In genomic region chr19:43797118-43797517, GRCh38 we compare ENCODE assay signal across 15 cellular contexts. TPM values are rescaled to one million over a fixed set of nuclear protein-coding genes. Genes with fewer than 3 reads are reported as not detected.
DNase-seq lines count a peak whose midpoint lies in the region; ATAC-seq and TF ChIP-seq lines count a peak whose summit lies in the region.
"Had no signal": no experiment of that assay in that cellular context is flagged by ENCODE, and none has a peak within 500 bp of the region (broad histone marks: within the 10 kb centered on the region; RNA-seq: fewer than 3 reads in every experiment).

No MANE protein-coding gene starts in this region.

- no peak for ATAC-seq in stimulated activated naive B cell treated with anti-CD40 and anti-IgM and Interleukin-4, amounts not matched to agents 10 μg/mL and 1 μg/mL and 100 μg/mL, for 72 hours (replicated peaks)

- H2BK5ac ChIP-seq in mesendoderm (ENCODE audit: low read length): no peak overlapping the region

- POLR2A ChIA-PET in activated CD4-positive, alpha-beta memory T cell treated with anti-CD3 and anti-CD28 coated beads, Interleukin-2, amount 10 ng/mL, durations not matched to agents 7 days and 5 days (lab: Charles Lee): interaction anchor here (2.0 kb wide), 1 partner anchor 42 kb away, joined by 8 read pairs; the partner anchor contains the start of gene SMG9

- TF ChIP-seq POLR2A in thyroid gland (IDR thresholded peaks at IDR 0.05): no peak

- H3K27me3 ChIP-seq in mesendoderm (ENCODE audit: insufficient read depth, low read length, poor library complexity): peaks cover 4% of the 10 kb centered on the region
- H3K27me3 ChIP-seq in thyroid gland: no peaks in the 10 kb centered on the region

- no peak overlapping the region for H3K4ac ChIP-seq in mesendoderm (ENCODE audit: low read depth, low read length)

- H3K4me2 ChIP-seq in mesendoderm (ENCODE audit: low read length): no peak overlapping the region
- H3K4me2 ChIP-seq: SK-N-SH had no signal

- H3K36me3 Mint-ChIP-seq in activated naive CD4-positive, alpha-beta T cell treated with anti-CD3 and anti-CD28 coated beads, Interleukin-2, amount 10 ng/mL, durations not matched to agents 7 days and 5 days: no peaks in the 10 kb centered on the region
- H3K36me3 Mint-ChIP-seq in activated CD4-positive, alpha-beta memory T cell treated with anti-CD3 and anti-CD28 coated beads, Interleukin-2, amount 10 ng/mL, durations not matched to agents 7 days and 5 days (ENCODE audit: low read depth): no peaks in the 10 kb centered on the region
- H3K36me3 Mint-ChIP-seq in stimulated activated naive B cell treated with anti-CD40 and anti-IgM and Interleukin-4, amounts not matched to agents 10 μg/mL and 1 μg/mL and 100 μg/mL, for 72 hours: peaks cover 3 to 4% of the 10 kb centered on the region in 2 donors

- H3K4me3 Mint-ChIP-seq in activated naive CD4-positive, alpha-beta T cell treated with anti-CD3 and anti-CD28 coated beads, Interleukin-2, amount 10 ng/mL, durations not matched to agents 7 days and 5 days: peak overlapping the region; percentile 31
- H3K4me3 Mint-ChIP-seq in activated CD4-positive, alpha-beta memory T cell treated with anti-CD3 and anti-CD28 coated beads, Interleukin-2, amount 10 ng/mL, durations not matched to agents 7 days and 5 days: peak overlapping the region; percentile 22
- H3K4me3 Mint-ChIP-seq in stimulated activated naive B cell treated with anti-CD40 and anti-IgM and Interleukin-4, amounts not matched to agents 10 μg/mL and 1 μg/mL and 100 μg/mL, for 72 hours: peak overlapping the region; percentile 54 to 65

- WGBS in mesendoderm (ENCODE audit: extremely low coverage, insufficient coverage, low lambda C conversion rate): no CpG with 5 or more reads among the region's 6 CpGs
- WGBS in thyroid gland, 2 donors: 42 to 100% methylated on average over 1 to 6 of the region's 6 CpGs

- H2AK5ac ChIP-seq in mesendoderm (ENCODE audit: low read length): no peak overlapping the region

- TF ChIP-seq CTCF in coronary artery (IDR thresholded peaks at IDR 0.05) (no peak), thyroid gland (IDR thresholded peaks at IDR 0.05) (no peak)

- no peak overlapping the region for H2BK120ac ChIP-seq in mesendoderm (ENCODE audit: low read depth, low read length)

- H3K27ac ChIP-seq in mesendoderm (ENCODE audit: low read depth, low read length) (no peak overlapping the region), coronary artery (no peak overlapping the region), thyroid gland (no peak overlapping the region)
- H3K27ac ChIP-seq: adrenal gland, spleen had no signal

- H3K23ac ChIP-seq in mesendoderm (ENCODE audit: low read length): no peak overlapping the region

- H3K27ac Mint-ChIP-seq in activated naive CD4-positive, alpha-beta T cell treated with anti-CD3 and anti-CD28 coated beads, Interleukin-2, amount 10 ng/mL, durations not matched to agents 7 days and 5 days: no peak overlapping the region
- no peak overlapping the region for H3K27ac Mint-ChIP-seq in activated CD4-positive, alpha-beta memory T cell treated with anti-CD3 and anti-CD28 coated beads, Interleukin-2, amount 10 ng/mL, durations not matched to agents 7 days and 5 days
- no peak overlapping the region for H3K27ac Mint-ChIP-seq in stimulated activated naive B cell treated with anti-CD40 and anti-IgM and Interleukin-4, amounts not matched to agents 10 μg/mL and 1 μg/mL and 100 μg/mL, for 72 hours

- H3K4me1 ChIP-seq in mesendoderm (ENCODE audit: control insufficient read depth, low read depth, low read length): no peaks in the 10 kb centered on the region
- H3K4me1 ChIP-seq in thyroid gland: peaks cover 3 to 6% of the 10 kb centered on the region in 2 donors

- H3K79me2 ChIP-seq in mesendoderm (ENCODE audit: control insufficient read depth, insufficient read depth, low read length): no peaks in the 10 kb centered on the region

- no peaks in the 10 kb centered on the region for H3K79me1 ChIP-seq in mesendoderm (ENCODE audit: low read length)

- H4K8ac ChIP-seq in mesendoderm (ENCODE audit: low read depth, low read length): no peak overlapping the region

- no peaks in the 10 kb centered on the region for H3K36me3 ChIP-seq in mesendoderm (ENCODE audit: control insufficient read depth, insufficient read depth, low read length)
- H3K36me3 ChIP-seq in thyroid gland: no peaks in the 10 kb centered on the region
- H3K36me3 ChIP-seq: adrenal gland had no signal

- H3K4me3 ChIP-seq in mesendoderm (ENCODE audit: low read length) (no peak overlapping the region), coronary artery (no peak overlapping the region), thyroid gland (replicated peaks in 1 of 3) (no peak overlapping the region)
- H3K4me3 ChIP-seq: adrenal gland had no signal

- peaks cover 27% of the 10 kb centered on the region for H3K4me1 Mint-ChIP-seq in activated naive CD4-positive, alpha-beta T cell treated with anti-CD3 and anti-CD28 coated beads, Interleukin-2, amount 10 ng/mL, durations not matched to agents 7 days and 5 days
- H3K4me1 Mint-ChIP-seq in activated CD4-positive, alpha-beta memory T cell treated with anti-CD3 and anti-CD28 coated beads, Interleukin-2, amount 10 ng/mL, durations not matched to agents 7 days and 5 days: peaks cover 24% of the 10 kb centered on the region
- peaks cover 14 to 15% of the 10 kb centered on the region in 2 donors for H3K4me1 Mint-ChIP-seq in stimulated activated naive B cell treated with anti-CD40 and anti-IgM and Interleukin-4, amounts not matched to agents 10 μg/mL and 1 μg/mL and 100 μg/mL, for 72 hours

- H3K9me3 ChIP-seq in thyroid gland: no peaks in the 10 kb centered on the region
- H3K9me3 ChIP-seq: adrenal gland, SK-N-SH had no signal

- CTCF ChIA-PET in activated naive CD4-positive, alpha-beta T cell treated with anti-CD3 and anti-CD28 coated beads, Interleukin-2, amount 10 ng/mL, durations not matched to agents 7 days and 5 days (lab: Charles Lee): interaction anchor here (0.7 to 1.3 kb wide), 4 partner anchors 12 to 52 kb away, joined by 3 to 5 read pairs (median 4); no protein-coding TSS in a partner anchor
- CTCF ChIA-PET in activated CD4-positive, alpha-beta memory T cell treated with anti-CD3 and anti-CD28 coated beads, Interleukin-2, amount 10 ng/mL, durations not matched to agents 7 days and 5 days (lab: Charles Lee): interaction anchor here (1.2 to 1.6 kb wide), 2 partner anchors 12 to 129 kb away, joined by 4 to 5 read pairs; no protein-coding TSS in a partner anchor

- no peak overlapping the region for H2BK15ac ChIP-seq in mesendoderm (replicated peaks; ENCODE audit: low read depth)

- no peak for DNase-seq in activated naive CD4-positive, alpha-beta T cell treated with anti-CD3 and anti-CD28 coated beads, Interleukin-2, amount 10 ng/mL, durations not matched to agents 7 days and 5 days
- DNase-seq in activated naive CD4-positive, alpha-beta T cell treated with Interleukin-2 at 50 U/mL for 16 hours: no peak
- DNase-seq in activated CD4-positive, alpha-beta memory T cell treated with anti-CD3 and anti-CD28 coated beads, Interleukin-2, amount 10 ng/mL, durations not matched to agents 7 days and 5 days: no peak
- DNase-seq in mesenteric fat pad (ENCODE audit: low spot score) (peak; percentile 73), mesendoderm (no peak), coronary artery (ENCODE audit: low spot score) (no peak), thyroid gland (no peak)
- no peak for DNase-seq in stimulated activated naive B cell treated with anti-CD40 and anti-IgM and Interleukin-4, amounts not matched to agents 10 μg/mL and 1 μg/mL and 100 μg/mL, for 72 hours
- DNase-seq: adrenal gland; CD4-positive, CD25-positive, alpha-beta regulatory T cell; NCI-H1105; SK-N-SH; spleen had no signal

- no peak overlapping the region for H3K18ac ChIP-seq in mesendoderm (ENCODE audit: low read length)

- peaks cover 50% of the 10 kb centered on the region for H3K27me3 Mint-ChIP-seq in activated naive CD4-positive, alpha-beta T cell treated with anti-CD3 and anti-CD28 coated beads, Interleukin-2, amount 10 ng/mL, durations not matched to agents 7 days and 5 days
- H3K27me3 Mint-ChIP-seq in activated CD4-positive, alpha-beta memory T cell treated with anti-CD3 and anti-CD28 coated beads, Interleukin-2, amount 10 ng/mL, durations not matched to agents 7 days and 5 days: peaks cover 9% of the 10 kb centered on the region
- peaks cover 47 to 59% of the 10 kb centered on the region in 2 donors for H3K27me3 Mint-ChIP-seq in stimulated activated naive B cell treated with anti-CD40 and anti-IgM and Interleukin-4, amounts not matched to agents 10 μg/mL and 1 μg/mL and 100 μg/mL, for 72 hours

- intact Hi-C loops in thyroid gland (cut with DNase I): no loop called here

- H3K9ac ChIP-seq in mesendoderm (ENCODE audit: low read length): no peak overlapping the region
- H3K9ac ChIP-seq: SK-N-SH had no signal

- no peak overlapping the region for H3K56ac ChIP-seq in mesendoderm (ENCODE audit: low read length)

- peaks cover 4% of the 10 kb centered on the region for H3K9me3 Mint-ChIP-seq in activated naive CD4-positive, alpha-beta T cell treated with anti-CD3 and anti-CD28 coated beads, Interleukin-2, amount 10 ng/mL, durations not matched to agents 7 days and 5 days
- no peaks in the 10 kb centered on the region for H3K9me3 Mint-ChIP-seq in activated CD4-positive, alpha-beta memory T cell treated with anti-CD3 and anti-CD28 coated beads, Interleukin-2, amount 10 ng/mL, durations not matched to agents 7 days and 5 days
- H3K9me3 Mint-ChIP-seq in stimulated activated naive B cell treated with anti-CD40 and anti-IgM and Interleukin-4, amounts not matched to agents 10 μg/mL and 1 μg/mL and 100 μg/mL, for 72 hours: peaks cover 6 to 9% of the 10 kb centered on the region in 2 donors

- no peak overlapping the region for H4K5ac ChIP-seq in mesendoderm (ENCODE audit: low read length)

RNA-seq across cellular contexts. Expression of gene LYPD5, which starts 5.1 kb away (rescaled TPM):
- under 1 TPM; 0.70 to 0.71 TPM for total RNA-seq in activated CD4-positive, alpha-beta memory T cell treated with anti-CD3 and anti-CD28 coated beads, Interleukin-2, amount 10 ng/mL, durations not matched to agents 7 days and 5 days
- 2.0 TPM for total RNA-seq in mesenteric fat pad
- polyA plus RNA-seq in mesendoderm (2013, experiment 1 of 2): 0.24 TPM
- 0.15 TPM for polyA plus RNA-seq in mesendoderm (2013, experiment 2 of 2)
- total RNA-seq in thyroid gland: 1 to 10 TPM; 1.6 to 7.6 (median 2.5) TPM
- total RNA-seq: CD4-positive, CD25-positive, alpha-beta regulatory T cell had no signal

RNA-seq across cellular contexts. Expression of gene KCNN4, which starts 16.3 kb away (rescaled TPM):
- 10 to 100 TPM; 71.7 to 72.3 TPM for total RNA-seq in activated CD4-positive, alpha-beta memory T cell treated with anti-CD3 and anti-CD28 coated beads, Interleukin-2, amount 10 ng/mL, durations not matched to agents 7 days and 5 days
- total RNA-seq in mesenteric fat pad (3.1 TPM), thyroid gland (1 to 10 TPM in 2 of 4 donors, under 1 TPM in 2; 0.29 to 1.7 (median 1.0) TPM)
- polyA plus RNA-seq in mesendoderm (2013, experiment 1 of 2): not detected
- 0.04 TPM for polyA plus RNA-seq in mesendoderm (2013, experiment 2 of 2)
- total RNA-seq: frontal cortex, lung microvascular endothelial cell had no signal

RNA-seq across cellular contexts. Expression of gene ZNF283, which starts 30.0 kb away (rescaled TPM):
- 1 to 10 TPM; 6.5 to 6.8 TPM for total RNA-seq in activated CD4-positive, alpha-beta memory T cell treated with anti-CD3 and anti-CD28 coated beads, Interleukin-2, amount 10 ng/mL, durations not matched to agents 7 days and 5 days
- total RNA-seq in mesenteric fat pad (8.2 TPM), thyroid gland (10 to 100 TPM in 3 of 4 donors, 1 to 10 TPM in 1; 9.9 to 29.1 (median 18.9) TPM)
- polyA plus RNA-seq in mesendoderm (2013, experiment 1 of 2): 3.2 TPM
- 3.0 TPM for polyA plus RNA-seq in mesendoderm (2013, experiment 2 of 2)

RNA-seq across cellular contexts. Expression of gene SMG9, which starts 42.4 kb away (rescaled TPM):
- 10 to 100 TPM; 58.1 to 64.6 TPM for total RNA-seq in activated CD4-positive, alpha-beta memory T cell treated with anti-CD3 and anti-CD28 coated beads, Interleukin-2, amount 10 ng/mL, durations not matched to agents 7 days and 5 days
- total RNA-seq in mesenteric fat pad (21.1 TPM), thyroid gland (10 to 100 TPM; 15.5 to 34.4 (median 18.8) TPM)
- 12.2 TPM for polyA plus RNA-seq in mesendoderm (2013, experiment 1 of 2)
- 11.9 TPM for polyA plus RNA-seq in mesendoderm (2013, experiment 2 of 2)

Comparison
In these comparisons a context has a peak if more than half of its experiments do, and no peak if none do; other contexts are left out.
1. RNA of gene KCNN4, which starts 16.3 kb away (total RNA-seq): 71.7 to 72.3 TPM in activated CD4-positive, alpha-beta memory T cell treated with anti-CD3 and anti-CD28 coated beads, Interleukin-2, amount 10 ng/mL, durations not matched to agents 7 days and 5 days; 3.1 TPM in mesenteric fat pad (single experiment) and 0.29 to 1.7 TPM in thyroid gland; every median in the first group is over 10 times any median in the second.
2. Peak in every context shown above with its lines, with median percentiles within 50 percentile points of each other: H3K4me3 Mint-ChIP-seq.